ENCODE assay signal across 14 cellular contexts in the genomic region with DNA sequence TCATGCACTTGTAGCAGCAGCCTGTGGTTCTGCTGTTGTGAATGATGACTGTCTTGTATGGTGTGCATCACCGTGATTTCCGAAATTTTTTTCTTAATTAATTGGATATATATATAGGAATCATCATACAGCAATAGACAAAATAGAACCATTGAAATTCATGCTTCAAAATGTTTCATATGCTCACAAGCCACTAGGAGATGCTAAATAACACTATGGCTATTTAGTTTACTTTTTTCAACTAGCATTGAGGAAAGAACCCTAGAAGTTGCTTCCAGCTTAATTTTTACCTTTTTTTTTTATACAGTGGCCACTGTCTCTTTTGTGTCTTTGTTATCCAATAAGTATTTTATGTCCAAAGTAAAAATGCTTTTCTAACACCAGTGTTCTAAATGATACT.
DNase-seq lines count a peak whose midpoint lies in the region; ATAC-seq and TF ChIP-seq lines count a peak whose summit lies in the region.
"Had no signal": no experiment of that assay in that cellular context is flagged by ENCODE, and none has a peak within 500 bp of the region (broad histone marks: within the 10 kb centered on the region; RNA-seq: fewer than 3 reads in every experiment).

No MANE protein-coding gene starts in this region.

- no peak for ATAC-seq in Panc1
- no peak for ATAC-seq in GM19397 (IDR thresholded peaks at IDR 0.05; ENCODE audit: unreplicated experiment)
- no peak for ATAC-seq in GM21576 (IDR thresholded peaks at IDR 0.05; ENCODE audit: unreplicated experiment)
- ATAC-seq: naive thymus-derived CD8-positive, alpha-beta T cell; T-cell had no signal

- no peaks in the 10 kb centered on the region; the same call in 1 of the 2 replicates for H3K4me1 ChIP-seq in Panc1 (ENCODE audit: control insufficient read depth, insufficient read depth, low read length)
- H3K4me1 ChIP-seq in osteoblast (ENCODE audit: insufficient read depth, low read length), result peaks cover 8% of the 10 kb centered on the region
- H3K4me1 ChIP-seq in effector memory CD4-positive, alpha-beta T cell (ENCODE audit: control insufficient read depth, insufficient read depth, low read length, poor library complexity, severe bottlenecking), result no peaks in the 10 kb centered on the region

- POLR2A ChIA-PET in Panc1 (lab: Charles Lee), result interaction anchor here (0.6 kb wide), 1 partner anchor 494 kb away, joined by 3 read pairs; no protein-coding TSS in a partner anchor

- H2AFZ ChIP-seq in osteoblast (ENCODE audit: low read length), result no peak overlapping the region

- H3K4me2 ChIP-seq in osteoblast (ENCODE audit: insufficient read depth, low read length), result no peak overlapping the region

- H3K36me3 ChIP-seq in Panc1 (ENCODE audit: control insufficient read depth, insufficient read depth, low read length), result no peaks in the 10 kb centered on the region
- H3K36me3 ChIP-seq in osteoblast (ENCODE audit: insufficient read depth, low read length), result no peaks in the 10 kb centered on the region
- no peaks in the 10 kb centered on the region for H3K36me3 ChIP-seq in effector memory CD4-positive, alpha-beta T cell (ENCODE audit: control insufficient read depth, insufficient read depth, low read length)
- H3K36me3 ChIP-seq: right atrium auricular region had no signal

- no peak for DNase-seq in Panc1 (ENCODE audit: low read depth, low spot score)
- DNase-seq in choroid plexus epithelial cell (ENCODE audit: low read depth), result peak; percentile 48
- no peak for DNase-seq in osteoblast (ENCODE audit: insufficient read length, low spot score, missing footprints)
- DNase-seq in effector memory CD4-positive, alpha-beta T cell, result no peak
- DNase-seq: cerebellar nuclear complex; naive thymus-derived CD8-positive, alpha-beta T cell; NCI-H1417; T-cell; trophoblast cell had no signal

- TF ChIP-seq CTCF in GM12873 (IDR thresholded peaks at IDR 0.05; ENCODE audit: insufficient read depth, low read depth, low read length, missing control alignments), result peak; percentile 12
- peak; percentile 35; the same call in 1 of the 2 replicates for TF ChIP-seq CTCF in Panc1 (IDR thresholded peaks at IDR 0.05)
- TF ChIP-seq CTCF in choroid plexus epithelial cell (conservative IDR thresholded peaks at IDR 0.05; ENCODE audit: low read depth, low read length), result peak; percentile 55
- TF ChIP-seq CTCF in osteoblast (IDR thresholded peaks at IDR 0.05; ENCODE audit: extremely low read depth, low read depth, low read length), result peak; percentile 59

- H3K27me3 ChIP-seq in Panc1 (ENCODE audit: control insufficient read depth, insufficient read depth, low read length) (no peaks in the 10 kb centered on the region), osteoblast (ENCODE audit: insufficient read depth, low read length) (no peaks in the 10 kb centered on the region)
- no peaks in the 10 kb centered on the region for H3K27me3 ChIP-seq in effector memory CD4-positive, alpha-beta T cell (replicated peaks; ENCODE audit: control insufficient read depth, insufficient read depth, low read length, poor library complexity, severe bottlenecking)
- H3K27me3 ChIP-seq: right atrium auricular region had no signal

- BruUV-seq in Panc1 (replicated peaks; lab: Mats Ljungman, UMichigan), result no TSS peak

- H3K27ac ChIP-seq in Panc1 (ENCODE audit: low read length), result no peak overlapping the region
- H3K27ac ChIP-seq in osteoblast (ENCODE audit: low read depth, low read length), result no peak overlapping the region
- no peak overlapping the region for H3K27ac ChIP-seq in effector memory CD4-positive, alpha-beta T cell (ENCODE audit: insufficient read depth, low read length, poor library complexity, severe bottlenecking)
- H3K27ac ChIP-seq: epithelial cell of prostate, right atrium auricular region had no signal

- H3K79me2 ChIP-seq in osteoblast (ENCODE audit: insufficient read depth, low read length), result no peaks in the 10 kb centered on the region

- CTCF ChIA-PET in Panc1 (lab: Charles Lee), result no interaction called here

- H3K4me3 ChIP-seq in Panc1 (ENCODE audit: low read depth in 2 of 2, low read length in 2 of 2) (no peak overlapping the region), choroid plexus epithelial cell (ENCODE audit: low read depth, low read length) (no peak overlapping the region), osteoblast (ENCODE audit: insufficient read depth, low read length) (no peak overlapping the region)
- H3K4me3 ChIP-seq in effector memory CD4-positive, alpha-beta T cell (ENCODE audit: insufficient read depth, low read depth, low read length, poor library complexity, severe bottlenecking), result no peak overlapping the region
- H3K4me3 ChIP-seq: right atrium auricular region had no signal

- no peaks in the 10 kb centered on the region for H4K20me1 ChIP-seq in osteoblast (ENCODE audit: insufficient read depth, low read length)

- H3K9me3 ChIP-seq in Panc1 (ENCODE audit: control insufficient read depth, insufficient read depth, low read depth, low read length) (peaks cover 15% of the 10 kb centered on the region; the same call in 1 of the 2 replicates), osteoblast (ENCODE audit: low read depth, low read length) (no peaks in the 10 kb centered on the region)
- no peaks in the 10 kb centered on the region for H3K9me3 ChIP-seq in effector memory CD4-positive, alpha-beta T cell (ENCODE audit: control insufficient read depth, low read length)
- H3K9me3 ChIP-seq: right atrium auricular region had no signal

- intact Hi-C loops in Panc1 (cut with micrococcal nuclease; ENCODE audit: unreplicated experiment), result no loop called here

- in situ Hi-C loops in Panc1 (cut with HindIII; ENCODE audit: low pct_unique_long_range_greater_than_20kb, low sequenced_read_pairs), result no loop called here
